18 cellular contexts compared by ENCODE assay signal in the genomic region with DNA sequence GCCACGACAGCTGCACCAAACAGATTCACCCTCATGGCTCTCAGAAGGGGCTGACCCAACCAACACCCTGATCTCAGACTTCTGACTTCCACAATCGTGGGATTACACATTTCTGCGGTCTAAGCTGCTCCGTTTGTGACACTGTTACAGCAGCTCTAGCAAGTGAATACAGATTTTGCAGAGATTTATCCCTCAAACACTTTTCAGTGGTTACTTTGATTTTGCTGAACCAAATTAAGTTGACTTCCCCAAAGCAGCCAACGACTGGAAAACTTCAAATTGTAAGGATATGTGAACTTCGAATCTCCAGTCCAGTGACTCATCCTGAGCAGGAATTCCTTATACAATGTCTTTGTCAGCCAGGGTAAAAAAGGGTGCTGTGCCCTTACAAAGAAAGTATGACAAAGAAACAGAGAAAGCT. TPM values are rescaled to one million over a fixed set of nuclear protein-coding genes. Genes with fewer than 3 reads are reported as not detected.
DNase-seq lines count a peak whose midpoint lies in the region; ATAC-seq, FAIRE-seq and TF ChIP-seq lines count a peak whose summit lies in the region.
"Had no signal": no experiment of that assay in that cellular context is flagged by ENCODE, and none has a peak within 500 bp of the region (broad histone marks: within the 10 kb centered on the region; RNA-seq: fewer than 3 reads in every experiment).

No MANE protein-coding gene starts in this region.

- DNase-seq in HepG2 (ENCODE audit: low spot score) = no peak
- no peak for DNase-seq in right lobe of liver
- peak; percentile 34 for DNase-seq in fibroblast of mammary gland (ENCODE audit: low read depth)
- peak; percentile 36 for DNase-seq in urothelium cell line (ENCODE audit: low spot score)
- DNase-seq in GM03348 (ENCODE audit: low spot score) = no peak
- DNase-seq in germinal center (ENCODE audit: low spot score) = no peak
- DNase-seq: activated CD4-positive, CD25-positive, alpha-beta regulatory T cell; Calu3; colonic mucosa; MM.1S; NCI-H2171 treated with DMSO at 0.1 percent for 48 hours; NK-92 treated with Interleukin-12 subunit alpha and Interleukin-12 subunit beta, amount 100 ng/mL, for 24 hours; occipital lobe; substantia nigra had no signal

- CTCF ChIA-PET in HepG2 (lab: Yijun Ruan, JAX; ENCODE audit: low intra/inter-chr PET ratio, low total read pairs) = no interaction called here

- FAIRE-seq in HepG2 (lab: Jason Lieb, UNC) = no peak
- no peak for FAIRE-seq in urothelium cell line (lab: Jason Lieb, UNC)
- FAIRE-seq: A204.1 had no signal

- H3K36me3 ChIP-seq in HepG2 (replicated peaks in 1 of 2; ENCODE audit: control insufficient read depth in 1 of 2, insufficient read depth in 2 of 2, low read length in 2 of 2) = no peaks in the 10 kb centered on the region
- no peaks in the 10 kb centered on the region for H3K36me3 ChIP-seq in right lobe of liver
- H3K36me3 ChIP-seq: colonic mucosa had no signal

- H3K9me3 ChIP-seq in HepG2 (ENCODE audit: low read length) (no peaks in the 10 kb centered on the region; the same call in 1 of the 2 replicates), right lobe of liver (no peaks in the 10 kb centered on the region)
- H3K9me3 ChIP-seq: colonic mucosa had no signal

- TF ChIP-seq CTCF in HepG2 (CRISPR knock-in tag; IDR thresholded peaks at IDR 0.05) (no peak), right lobe of liver (IDR thresholded peaks at IDR 0.05) (no peak), fibroblast of mammary gland (conservative IDR thresholded peaks at IDR 0.05; ENCODE audit: control insufficient read depth, insufficient read depth, low read depth, low read length) (no peak)

- H3K27me3 ChIP-seq in HepG2 (ENCODE audit: control insufficient read depth in 1 of 2, insufficient read depth in 2 of 2, low read length in 2 of 2) (peaks cover 0 to 3% of the 10 kb centered on the region in 2 experiments; a peak in 2 of 5 replicates), right lobe of liver (no peaks in the 10 kb centered on the region)
- H3K27me3 ChIP-seq: colonic mucosa had no signal

- in situ Hi-C loops in HepG2 (cut with HindIII; ENCODE audit: extremely low pct_ligation_motif_present, low pct_unique_long_range_greater_than_20kb) = no loop called here

- TF ChIP-seq POLR2A in HepG2 (IDR thresholded peaks at IDR 0.05; ENCODE audit: insufficient read depth in 1 of 2, low read depth in 2 of 2, low read length in 2 of 2) (no peak), right lobe of liver (IDR thresholded peaks at IDR 0.05) (no peak)

- no peak overlapping the region for H2AFZ ChIP-seq in HepG2 (ENCODE audit: low read length)

- ATAC-seq in HepG2 (no peak; the same call in 2 of the 3 replicates), right lobe of liver (no peak), SK-N-SH treated with all-trans-retinoic acid at 6 μM for 48 hours (peak; percentile 67), HG03095 (IDR thresholded peaks at IDR 0.05; ENCODE audit: unreplicated experiment) (no peak)

- H3K4me3 ChIP-seq in HepG2 (replicated peaks in 1 of 3; ENCODE audit: insufficient read depth in 1 of 3, low read depth in 2 of 3, low read length in 3 of 3) = no peak overlapping the region
- H3K4me3 ChIP-seq in right lobe of liver = no peak overlapping the region
- H3K4me3 ChIP-seq in fibroblast of mammary gland (ENCODE audit: control insufficient read depth, low read depth, low read length) = no peak overlapping the region
- H3K4me3 ChIP-seq: colonic mucosa, lung had no signal

- H3K4me1 ChIP-seq in HepG2 (ENCODE audit: insufficient read depth, low read length) = peaks cover 30% of the 10 kb centered on the region
- peaks cover 0 to 5% (median 0%) of the 10 kb centered on the region in 4 donors for H3K4me1 ChIP-seq in right lobe of liver
- H3K4me1 ChIP-seq: colonic mucosa had no signal

- H4K20me1 ChIP-seq in HepG2 (ENCODE audit: insufficient read depth, low read length) = no peaks in the 10 kb centered on the region

- H3K27ac ChIP-seq in HepG2 (ENCODE audit: extremely low read length, insufficient read depth, low read length) = no peak overlapping the region
- H3K27ac ChIP-seq in right lobe of liver = no peak overlapping the region
- H3K27ac ChIP-seq: colonic mucosa had no signal

- no peak for TF ChIP-seq RAD21 in HepG2 (CRISPR knock-in tag; IDR thresholded peaks at IDR 0.05)

- 13% methylated on average over 6 of the region's 6 CpGs for WGBS in HepG2 (ENCODE audit: low lambda C conversion rate)
- 40% methylated on average over 6 of the region's 6 CpGs for WGBS in right lobe of liver (ENCODE audit: insufficient coverage, low coverage, low lambda C conversion rate, missing lambda C conversion rate)

- no peaks in the 10 kb centered on the region for H3K79me2 ChIP-seq in HepG2 (ENCODE audit: insufficient read depth, low read length)

- TF ChIP-seq EP300 in HepG2 (IDR thresholded peaks at IDR 0.05; ENCODE audit: low read depth in 2 of 2, low read length in 2 of 2) (no peak), HepG2 (CRISPR knock-in tag; IDR thresholded peaks at IDR 0.05; ENCODE audit: borderline replicate concordance) (no peak)

- peak overlapping the region; percentile 21 for H3K4me2 ChIP-seq in HepG2 (ENCODE audit: low read depth, low read length)

- intact Hi-C loops in HepG2 (cut with micrococcal nuclease; ENCODE audit: unreplicated experiment) (loop anchor here (1.0 to 5.0 kb wide), 4 partner anchors 26 to 316 kb away; no protein-coding TSS in a partner anchor), right lobe of liver (cut with DNase I) (no loop called here)

- no TSS peak for BruUV-seq in HepG2 (replicated peaks; lab: Mats Ljungman, UMichigan)

- POLR2A ChIA-PET in HepG2 (lab: Yijun Ruan, JAX) = interaction anchor here (1.0 kb wide), 1 partner anchor 316 kb away, joined by 3 read pairs; a partner anchor contains a TSS

- no peak overlapping the region for H3K9ac ChIP-seq in HepG2 (ENCODE audit: insufficient read depth, low read depth, low read length)

TF ChIP-seq in HepG2, 621 proteins besides CTCF, POLR2A, EP300 and RAD21 (continues in another document):
- peak; percentile 46; the same call in 1 of the 2 replicates for TF ChIP-seq FOSL2 (CRISPR knock-in tag; IDR thresholded peaks at IDR 0.05)

TF ChIP-seq in SK-N-SH treated with all-trans-retinoic acid at 6 μM for 48 hours, 23 proteins besides CTCF, POLR2A, EP300 and RAD21:
- TF ChIP-seq ZNF70 (CRISPR knock-in tag; IDR thresholded peaks at IDR 0.05) = no peak
TF ChIP-seq in SK-N-SH treated with all-trans-retinoic acid at 6 μM for 48 hours: peak in this region for 0.

RNA-seq across cellular contexts. Expression of a gene that starts 14.8 kb away (rescaled TPM):
- total RNA-seq in HepG2 (2016; rRNA removed; fragmentation: Illumina TruSeq; extraction: Trizol) = 37.3 and 38.1 TPM in 2 replicates
- total RNA-seq in HepG2 (2016; cell fraction: cytosol; rRNA removed; fragmentation: Illumina TruSeq; extraction: Trizol; ENCODE audit: low read depth) = 3.3 and 3.7 TPM in 2 replicates
- 27.3 and 37.0 TPM in 2 replicates for total RNA-seq in HepG2 (2016; cell fraction: insoluble cytoplasmic fraction; rRNA removed; fragmentation: Illumina TruSeq; extraction: Trizol)
- 14.0 and 15.7 TPM in 2 replicates for total RNA-seq in HepG2 (2016; cell fraction: membrane; rRNA removed; fragmentation: Illumina TruSeq; extraction: Trizol)
- total RNA-seq in HepG2 (2016; cell fraction: nucleus; rRNA removed; fragmentation: Illumina TruSeq; extraction: Trizol) = 36.6 and 40.2 TPM in 2 replicates
- 10.4 and 14.1 TPM in 2 replicates for polyA plus RNA-seq in HepG2 (2011; rRNA removed)
- 5.0 and 8.4 TPM in 2 replicates for polyA plus RNA-seq in HepG2 (2011; cell fraction: cytosol; rRNA removed)
- 42.9 and 73.5 TPM in 2 replicates for polyA plus RNA-seq in HepG2 (2011; cell fraction: nucleus; rRNA removed)
- 8.6 and 15.4 TPM in 2 replicates for polyA plus RNA-seq in HepG2 (2012)
- 1.1 and 1.2 TPM in 2 replicates for polyA plus RNA-seq in HepG2 (2016; cell fraction: cytosol; fragmentation: Illumina TruSeq; extraction: Trizol; ENCODE audit: low read depth)
- polyA plus RNA-seq in HepG2 (2016; cell fraction: insoluble cytoplasmic fraction; fragmentation: Illumina TruSeq; extraction: Trizol; ENCODE audit: low read depth) = 17.0 and 26.2 TPM in 2 replicates
- polyA plus RNA-seq in HepG2 (2016; cell fraction: membrane; fragmentation: Illumina TruSeq; extraction: Trizol; ENCODE audit: low read depth) = 2.3 and 4.0 TPM in 2 replicates
- polyA plus RNA-seq in HepG2 (2016; cell fraction: nucleus; fragmentation: Illumina TruSeq; extraction: Trizol; ENCODE audit: insufficient read depth, low read depth) = 69.9 and 91.3 TPM in 2 replicates
- 25.1 and 110 TPM in 2 replicates for polyA minus RNA-seq in HepG2 (2011; rRNA and poly(A)+ RNA removed; ENCODE audit: low replicate concordance)
- 18.4 and 29.2 TPM in 2 replicates for polyA minus RNA-seq in HepG2 (2011; cell fraction: cytosol; rRNA and poly(A)+ RNA removed)
- polyA minus RNA-seq in HepG2 (2011; cell fraction: nucleus; rRNA and poly(A)+ RNA removed) = 10.9 and 15.5 TPM in 2 replicates
- total RNA-seq in right lobe of liver = 1 to 10 TPM; 6.4 to 8.9 (median 7.1) TPM

Comparison
In these comparisons a context has a peak if more than half of its experiments do, and no peak if none do; other contexts are left out.
1. DNase-seq: peak in fibroblast of mammary gland (single experiment) and urothelium cell line (single experiment); none in HepG2 (single experiment), right lobe of liver (0 of 3), GM03348 (single experiment) and germinal center (single experiment).